In genomic region chr16:88716601-88717001, GRCh38 we compare ENCODE assay signal across 20 cellular contexts.
"Had no signal": no experiment of that assay in that cellular context is flagged by ENCODE, and none has a peak within 500 bp of the region (broad histone marks: within the 10 kb centered on the region; RNA-seq: fewer than 3 reads in every experiment).

No MANE protein-coding gene starts in this region.

- H3K4me3 Mint-ChIP-seq: T-cell had no signal

- ATAC-seq: T-cell had no signal

- H3K4me2 ChIP-seq: SK-N-SH had no signal

- DNase-seq: Karpas-422, KG1, MG63, NCI-H1092, NCI-H1436, NCI-H187, NCI-H2029, NCI-H2081 treated with DMSO at 0.1 percent for 48 hours, NCI-H2171, NCI-H226, NCI-H446, NCI-H510A, NCI-H524 treated with DMSO at 0.1 percent for 48 hours, NCI-H69, NCI-H774, SHP77, SK-N-SH, SW 1271, T-cell had no signal

- H3K9ac ChIP-seq: SK-N-SH had no signal

- H3K27me3 Mint-ChIP-seq: T-cell had no signal

- H3K27me3 ChIP-seq: MG63 had no signal

- H3K4me3 ChIP-seq: MG63 had no signal

- H3K27ac Mint-ChIP-seq: T-cell had no signal

- H3K9me3 ChIP-seq: MG63, SK-N-SH had no signal

- H3K9me3 Mint-ChIP-seq: T-cell had no signal

- H3K27ac ChIP-seq: RWPE1 had no signal
